ENCODE assay signal across 8 cellular contexts in genomic region chr12:124910561-124911478, GRCh38. TPM values are rescaled to one million over a fixed set of nuclear protein-coding genes. Genes with fewer than 3 reads are reported as not detected.
A peak's percentile ranks its signal among the peaks of the same experiment; 100 is the strongest.
DNase-seq lines count a peak whose midpoint lies in the region; ATAC-seq, FAIRE-seq and TF ChIP-seq lines count a peak whose summit lies in the region.

No MANE protein-coding gene starts in this region.

- peaks cover 4% of the 10 kb centered on the region for H3K27me3 Mint-ChIP-seq in activated T-cell treated with anti-CD3 and anti-CD28 coated beads, Interleukin-2, amount 50 U/mL, for 24 hours

- 41% methylated on average over 8 of the region's 9 CpGs for WGBS in right lobe of liver (ENCODE audit: insufficient coverage, low coverage, low lambda C conversion rate, missing lambda C conversion rate)
- 57% methylated on average over 9 of the region's 9 CpGs for WGBS in tibial nerve, 2 donors

- intact Hi-C loops in right lobe of liver (cut with DNase I) (no loop called here), left lung (cut with DNase I) (no loop called here)

- H3K27me3 ChIP-seq in right lobe of liver: no peaks in the 10 kb centered on the region
- H3K27me3 ChIP-seq in tibial nerve: no peaks in the 10 kb centered on the region
- H3K27me3 ChIP-seq in left lung: no peaks in the 10 kb centered on the region

- no peak for DNase-seq in activated T-cell treated with anti-CD3 and anti-CD28 coated beads, Interleukin-2, amount 50 U/mL, for 24 hours
- no peak for DNase-seq in activated T-cell treated with anti-CD3 and anti-CD28 coated beads for 4 hours
- no peak for DNase-seq in astrocyte of the cerebellum (ENCODE audit: low read depth)
- DNase-seq in right lobe of liver: no peak
- DNase-seq in tibial nerve (ENCODE audit: low spot score in 2 of 2): peak in 1 of 2 donors; percentile 41
- DNase-seq in urothelium cell line (ENCODE audit: low spot score): no peak
- no peak for DNase-seq in left lung
- no peak for DNase-seq in activated effector memory CD4-positive, alpha-beta T cell treated with Interleukin-2 at 50 U/mL for 16 hours

- TF ChIP-seq POLR2A in right lobe of liver (IDR thresholded peaks at IDR 0.05) (peak; percentile 69), tibial nerve (IDR thresholded peaks at IDR 0.05) (peak in 1 of 2 donors; percentile 28)

- peaks cover 58% of the 10 kb centered on the region for H3K4me1 Mint-ChIP-seq in activated T-cell treated with anti-CD3 and anti-CD28 coated beads, Interleukin-2, amount 50 U/mL, for 24 hours (ENCODE audit: low read depth)

- H3K27ac Mint-ChIP-seq in activated T-cell treated with anti-CD3 and anti-CD28 coated beads, Interleukin-2, amount 50 U/mL, for 24 hours: peak overlapping the region; percentile 83

- H3K36me3 ChIP-seq in right lobe of liver (peaks cover 0 to 24% (median 11%) of the 10 kb centered on the region in 4 donors), tibial nerve (peaks cover 0 to 28% (median 0%) of the 10 kb centered on the region in 3 donors), left lung (peaks cover 0 to 36% of the 10 kb centered on the region in 2 donors)

- peaks cover under 1 to 35% (median 10%) of the 10 kb centered on the region in 4 donors for H3K4me1 ChIP-seq in right lobe of liver
- peaks cover 0 to 56% (median 30%) of the 10 kb centered on the region in 4 donors for H3K4me1 ChIP-seq in tibial nerve
- peaks cover 23 to 51% of the 10 kb centered on the region in 2 donors for H3K4me1 ChIP-seq in left lung

- H3K9me3 ChIP-seq in right lobe of liver (no peaks in the 10 kb centered on the region), tibial nerve (no peaks in the 10 kb centered on the region), left lung (no peaks in the 10 kb centered on the region)

- ATAC-seq in right lobe of liver (peak in 2 of 4 donors; percentile 0 to 3), left lung (no peak)

- H3K27ac ChIP-seq in right lobe of liver: peak overlapping the region; percentile 20 to 45 (median 24)
- peak overlapping the region in 3 of 4 donors; percentile 50 to 63 (median 61) for H3K27ac ChIP-seq in tibial nerve
- H3K27ac ChIP-seq in left lung: peak overlapping the region in 1 of 2 donors; percentile 47

- no peak for FAIRE-seq in urothelium cell line (lab: Jason Lieb, UNC)

- H3K9me3 Mint-ChIP-seq in activated T-cell treated with anti-CD3 and anti-CD28 coated beads, Interleukin-2, amount 50 U/mL, for 24 hours: no peaks in the 10 kb centered on the region

- in situ Hi-C loops in astrocyte of the cerebellum (cut with HindIII; ENCODE audit: low sequenced_read_pairs): no loop called here

- peaks cover 43% of the 10 kb centered on the region for H3K36me3 Mint-ChIP-seq in activated T-cell treated with anti-CD3 and anti-CD28 coated beads, Interleukin-2, amount 50 U/mL, for 24 hours (ENCODE audit: low read depth)

- TF ChIP-seq EP300 in tibial nerve (IDR thresholded peaks at IDR 0.05): peak in 1 of 2 donors; percentile 85

- H3K4me3 Mint-ChIP-seq in activated T-cell treated with anti-CD3 and anti-CD28 coated beads, Interleukin-2, amount 50 U/mL, for 24 hours: peak overlapping the region; percentile 64

- no peak for TF ChIP-seq CTCF in astrocyte of the cerebellum (IDR thresholded peaks at IDR 0.05; ENCODE audit: low read depth, low read length, missing control alignments)
- no peak for TF ChIP-seq CTCF in right lobe of liver (IDR thresholded peaks at IDR 0.05)
- TF ChIP-seq CTCF in tibial nerve (IDR thresholded peaks at IDR 0.05): no peak
- no peak for TF ChIP-seq CTCF in left lung (IDR thresholded peaks at IDR 0.05)

- H3K4me3 ChIP-seq in astrocyte of the cerebellum (ENCODE audit: low read depth, low read length) (peak overlapping the region; percentile 29), right lobe of liver (peak overlapping the region in 2 of 3 donors; percentile 19 to 36), tibial nerve (peak overlapping the region in 2 of 4 donors; percentile 13 to 33), left lung (peak overlapping the region in 1 of 2 donors; percentile 35)

RNA-seq across cellular contexts. Expression of gene UBC, which starts 3.6 kb away (rescaled TPM):
- total RNA-seq in right lobe of liver (1,000 to 10,000 TPM in 1 of 6 experiments, 100 to 1,000 TPM in 5; 390 to 1,023 (median 604) TPM), tibial nerve (1,000 to 10,000 TPM; 1,276 to 1,840 (median 1,378) TPM), left lung (1,000 to 10,000 TPM in 1 of 2 donors, 100 to 1,000 TPM in 1; 933 to 1,095 TPM)

RNA-seq across cellular contexts. Expression of gene SCARB1, which starts 47.2 kb away (rescaled TPM):
- total RNA-seq in right lobe of liver (100 to 1,000 TPM; 128 to 359 (median 214) TPM), tibial nerve (10 to 100 TPM; 15.3 to 55.3 (median 29.7) TPM), left lung (10 to 100 TPM; 23.5 to 36.5 TPM)
